In the genomic region with DNA sequence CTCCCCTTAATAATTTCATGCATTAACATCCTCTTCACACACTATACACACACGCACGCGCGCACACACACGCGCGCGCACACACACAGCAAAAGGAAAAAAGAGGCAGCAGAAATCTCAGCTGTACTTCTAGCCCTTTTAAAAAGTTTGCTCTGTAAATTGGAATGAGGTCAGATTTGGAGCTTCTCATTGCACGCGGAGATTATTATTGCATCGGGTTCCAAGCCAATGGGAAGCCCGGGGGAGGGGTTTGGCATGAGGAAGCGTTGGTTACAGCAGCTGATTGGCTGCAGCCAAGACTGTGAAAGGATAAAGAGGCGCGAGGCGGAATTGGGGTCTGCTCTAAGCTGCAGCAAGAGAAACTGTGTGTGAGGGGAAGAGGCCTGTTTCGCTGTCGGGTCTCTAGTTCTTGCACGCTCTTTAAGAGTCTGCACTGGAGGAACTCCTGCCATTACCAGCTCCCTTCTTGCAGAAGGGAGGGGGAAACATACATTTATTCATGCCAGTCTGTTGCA, we compare ENCODE assay signal across 1 cellular context.
TF ChIP-seq lines count a peak whose summit lies in the region.

SOX4 (plus strand) TSS at position 340 of the 515 bp plus-strand sequence. CDS start 784 bp downstream, outside the sequence.

TF ChIP-seq in IMR-90, 13 proteins besides CTCF, POLR2A, EP300 and RAD21:
- TF ChIP-seq BHLHE40 (IDR thresholded peaks at IDR 0.05; ENCODE audit: low read depth, low read length) (peak; percentile 27; the same call in 1 of the 2 replicates), MAZ (IDR thresholded peaks at IDR 0.05; ENCODE audit: borderline replicate concordance, low read depth, low read length) (peak; percentile 15; the same call in 1 of the 2 replicates), USF2 (IDR thresholded peaks at IDR 0.05; ENCODE audit: low read depth, low read length) (no peak), MAFK (IDR thresholded peaks at IDR 0.05; ENCODE audit: low read depth, low read length) (no peak), SMC3 (IDR thresholded peaks at IDR 0.05; ENCODE audit: low read depth, low read length) (no peak; the same call in 1 of the 2 replicates), RCOR1 (IDR thresholded peaks at IDR 0.05; ENCODE audit: insufficient replicate concordance, low read length) (no peak), RFX5 (IDR thresholded peaks at IDR 0.05; ENCODE audit: low read depth, low read length) (peak; percentile 79), NFE2L2 (IDR thresholded peaks at IDR 0.05; ENCODE audit: low read depth, low read length) (no peak), MXI1 (IDR thresholded peaks at IDR 0.05; ENCODE audit: borderline replicate concordance, low read depth, low read length) (no peak), FOS (IDR thresholded peaks at IDR 0.05; ENCODE audit: low read depth, low read length) (0 out of 2 replicates have a peak, but pooled peaks have one; percentile 17), CHD1 (IDR thresholded peaks at IDR 0.05; ENCODE audit: low read depth, low read length) (no peak), CEBPB (IDR thresholded peaks at IDR 0.05; ENCODE audit: low read depth, low read length) (peak; percentile 62)
- TF ChIP-seq, protein P1, sequence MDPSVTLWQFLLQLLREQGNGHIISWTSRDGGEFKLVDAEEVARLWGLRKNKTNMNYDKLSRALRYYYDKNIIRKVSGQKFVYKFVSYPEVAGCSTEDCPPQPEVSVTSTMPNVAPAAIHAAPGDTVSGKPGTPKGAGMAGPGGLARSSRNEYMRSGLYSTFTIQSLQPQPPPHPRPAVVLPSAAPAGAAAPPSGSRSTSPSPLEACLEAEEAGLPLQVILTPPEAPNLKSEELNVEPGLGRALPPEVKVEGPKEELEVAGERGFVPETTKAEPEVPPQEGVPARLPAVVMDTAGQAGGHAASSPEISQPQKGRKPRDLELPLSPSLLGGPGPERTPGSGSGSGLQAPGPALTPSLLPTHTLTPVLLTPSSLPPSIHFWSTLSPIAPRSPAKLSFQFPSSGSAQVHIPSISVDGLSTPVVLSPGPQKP (IDR thresholded peaks at IDR 0.05; ENCODE audit: borderline replicate concordance, low read depth, low read length) = no peak
